11 cellular contexts compared by ENCODE assay signal in genomic region chr4:109631709-109632108, GRCh38.
DNase-seq lines count a peak whose midpoint lies in the region; ATAC-seq, FAIRE-seq and TF ChIP-seq lines count a peak whose summit lies in the region.
"Had no signal": no experiment of that assay in that cellular context is flagged by ENCODE, and none has a peak within 500 bp of the region (broad histone marks: within the 10 kb centered on the region; RNA-seq: fewer than 3 reads in every experiment).

No MANE protein-coding gene starts in this region.

- H3K27me3 Mint-ChIP-seq in activated T-cell treated with anti-CD3 and anti-CD28 coated beads, Interleukin-2, amount 50 U/mL, for 24 hours = no peaks in the 10 kb centered on the region
- H3K27me3 Mint-ChIP-seq: stimulated activated naive CD8-positive, alpha-beta T cell treated with anti-CD3 and anti-CD28 coated beads, Interleukin-15, amount 100 ng/mL, for 72 hours had no signal

- ATAC-seq in pancreas = peak; percentile 53 to 79 (median 77)
- no peak for ATAC-seq in GM21619 (IDR thresholded peaks at IDR 0.05; ENCODE audit: unreplicated experiment)
- ATAC-seq: stimulated activated naive CD8-positive, alpha-beta T cell treated with anti-CD3 and anti-CD28 coated beads, Interleukin-15, amount 100 ng/mL, for 72 hours had no signal

- no peaks in the 10 kb centered on the region for H4K20me1 ChIP-seq in fibroblast of lung (ENCODE audit: control insufficient read depth, extremely low read depth, insufficient read depth, low read length)

- H3K27me3 ChIP-seq in fibroblast of lung (ENCODE audit: control insufficient read depth, insufficient read depth, low read length) = no peaks in the 10 kb centered on the region
- no peaks in the 10 kb centered on the region for H3K27me3 ChIP-seq in pancreas

- DNase-seq in activated T-cell treated with anti-CD3 and anti-CD28 coated beads, Interleukin-2, amount 50 U/mL, for 24 hours = no peak
- DNase-seq in activated T-cell treated with anti-CD3 and anti-CD28 coated beads for 4 hours (no peak), NCI-H446 (lab: John Stamatoyannopoulos, UW) (peak; percentile 36 to 78), fibroblast of lung (ENCODE audit: low read depth in 2 of 2) (peak in 1 of 2 donors; percentile 61), pancreas (peak in 3 of 6 donors; percentile 11 to 20 (median 15)), superior temporal gyrus (ENCODE audit: extremely low spot score) (no peak), HuH-7 (ENCODE audit: low spot score) (no peak)
- DNase-seq: stimulated activated naive CD8-positive, alpha-beta T cell treated with anti-CD3 and anti-CD28 coated beads, Interleukin-15, amount 100 ng/mL, for 72 hours had no signal

- H2AFZ ChIP-seq in fibroblast of lung (ENCODE audit: low read length) = peak overlapping the region; percentile 30

- intact Hi-C loops in pancreas (cut with DNase I) = no loop called here

- H3K36me3 ChIP-seq in fibroblast of lung (ENCODE audit: control insufficient read depth, insufficient read depth, low read length) (no peaks in the 10 kb centered on the region), pancreas (no peaks in the 10 kb centered on the region)

- no peaks in the 10 kb centered on the region for H3K4me1 ChIP-seq in fibroblast of lung (ENCODE audit: control insufficient read depth, extremely low read depth, insufficient read depth, low read length)
- no peaks in the 10 kb centered on the region for H3K4me1 ChIP-seq in pancreas

- H3K9me3 Mint-ChIP-seq in activated T-cell treated with anti-CD3 and anti-CD28 coated beads, Interleukin-2, amount 50 U/mL, for 24 hours = peaks cover 5% of the 10 kb centered on the region

- H3K4me3 ChIP-seq in fibroblast of lung (replicated peaks in 1 of 4; ENCODE audit: control extremely low read depth in 1 of 4, insufficient read depth in 1 of 4, low read depth in 3 of 4, low read length in 4 of 4) (no peak overlapping the region), pancreas (no peak overlapping the region)

- no peaks in the 10 kb centered on the region for H3K79me2 ChIP-seq in fibroblast of lung (ENCODE audit: control insufficient read depth, insufficient read depth, low read length)

- FAIRE-seq in pancreas (lab: Jason Lieb, UNC) = no peak
- FAIRE-seq: GM12891 had no signal

- WGBS in pancreas, 2 donors = 19 to 20% methylated on average over 4 of the region's 4 CpGs

- peak overlapping the region; percentile 61 for H3K4me2 ChIP-seq in fibroblast of lung (ENCODE audit: extremely low read depth, insufficient read depth, low read length)
- H3K4me2 ChIP-seq: KMS-11 had no signal

- H3K36me3 Mint-ChIP-seq in activated T-cell treated with anti-CD3 and anti-CD28 coated beads, Interleukin-2, amount 50 U/mL, for 24 hours (ENCODE audit: low read depth) = peaks cover 30% of the 10 kb centered on the region

- H3K9ac ChIP-seq in fibroblast of lung (ENCODE audit: insufficient read depth, low read length) = no peak overlapping the region
- H3K9ac ChIP-seq: KMS-11 had no signal

- H3K9me3 ChIP-seq in fibroblast of lung (ENCODE audit: control insufficient read depth, insufficient read depth, low read depth, low read length) (no peaks in the 10 kb centered on the region), pancreas (no peaks in the 10 kb centered on the region)

- TF ChIP-seq CTCF in fibroblast of lung (conservative IDR thresholded peaks at IDR 0.05 in 1 of 2, IDR thresholded peaks at IDR 0.05 in 1 of 2; ENCODE audit: low read depth in 1 of 2, low read length in 2 of 2) (no peak), pancreas (IDR thresholded peaks at IDR 0.05) (no peak)

- H3K27ac ChIP-seq in fibroblast of lung (ENCODE audit: insufficient read depth, low read length) = no peak overlapping the region
- H3K27ac ChIP-seq in pancreas = no peak overlapping the region
- H3K27ac ChIP-seq: KMS-11 had no signal

- peak overlapping the region; percentile 61 for H3K27ac Mint-ChIP-seq in activated T-cell treated with anti-CD3 and anti-CD28 coated beads, Interleukin-2, amount 50 U/mL, for 24 hours

- H3K4me1 Mint-ChIP-seq in activated T-cell treated with anti-CD3 and anti-CD28 coated beads, Interleukin-2, amount 50 U/mL, for 24 hours (ENCODE audit: low read depth) = peaks cover 51% of the 10 kb centered on the region

- H3K4me3 Mint-ChIP-seq in activated T-cell treated with anti-CD3 and anti-CD28 coated beads, Interleukin-2, amount 50 U/mL, for 24 hours = no peak overlapping the region

Comparison
In these comparisons a context has a peak if more than half of its experiments do, and no peak if none do; other contexts are left out.
1. DNase-seq: peak in NCI-H446 (2 of 2); none in activated T-cell treated with anti-CD3 and anti-CD28 coated beads, Interleukin-2, amount 50 U/mL, for 24 hours (single experiment), activated T-cell treated with anti-CD3 and anti-CD28 coated beads for 4 hours (single experiment), superior temporal gyrus (single experiment) and HuH-7 (single experiment).